ENCODE assay signal across 8 cellular contexts in genomic region chr19:56120371-56121179, GRCh38. TPM values are rescaled to one million over a fixed set of nuclear protein-coding genes. Genes with fewer than 3 reads are reported as not detected.
DNase-seq lines count a peak whose midpoint lies in the region; ATAC-seq, FAIRE-seq and TF ChIP-seq lines count a peak whose summit lies in the region.

No MANE protein-coding gene starts in this region.

- peak overlapping the region; percentile 87 for H3K9ac ChIP-seq in endothelial cell of umbilical vein (replicated peaks; ENCODE audit: extremely low read depth, insufficient read depth, low read length)
- peak overlapping the region; percentile 77 to 82 for H3K9ac ChIP-seq in mucosa of rectum (ENCODE audit: low read depth in 1 of 2, low read length in 2 of 2)

- H3K79me2 ChIP-seq in ACC112 (ENCODE audit: control insufficient read depth, insufficient read depth, low read length, unreplicated experiment): peaks cover 42% of the 10 kb centered on the region
- H3K79me2 ChIP-seq in endothelial cell of umbilical vein (ENCODE audit: control insufficient read depth, insufficient read depth, low read length): peaks cover 44% of the 10 kb centered on the region

- intact Hi-C loops in endothelial cell of umbilical vein (cut with micrococcal nuclease): loop anchor here (1.0 to 10.0 kb wide), 9 partner anchors 9 to 1040 kb away; partner anchors contain the start of genes U2AF2 and ZSCAN5A

- POLR2A ChIA-PET in endothelial cell of umbilical vein (lab: Charles Lee): interaction anchor here (0.6 to 1.5 kb wide), 4 partner anchors 20 to 48 kb away, joined by 4 to 10 read pairs (median 6); partner anchors contain the start of gene ZNF444

- peak; percentile 25 for ATAC-seq in HG03139 (IDR thresholded peaks at IDR 0.05; ENCODE audit: unreplicated experiment)

- H3K9me1 ChIP-seq in endothelial cell of umbilical vein (replicated peaks; ENCODE audit: control insufficient read depth, extremely low read depth, insufficient read depth, low read length): no peaks in the 10 kb centered on the region

- TF ChIP-seq CTCF in endothelial cell of umbilical vein (IDR thresholded peaks at IDR 0.05; ENCODE audit: extremely low read depth in 1 of 2, insufficient read depth in 1 of 2, low read depth in 1 of 2, low read length in 2 of 2): peak in 1 of 2 donors; percentile 23

- peak; percentile 86 to 89 for DNase-seq in NOMO-1 (lab: John Stamatoyannopoulos, UW; ENCODE audit: unreplicated experiment in 2 of 2)
- peak; percentile 82 for DNase-seq in activated CD8-positive, alpha-beta memory T cell treated with anti-CD3 and anti-CD28 coated beads, Interleukin-2, amount 50 U/mL, for 4 hours
- DNase-seq in endothelial cell of umbilical vein (ENCODE audit: low read depth, low spot score): peak; percentile 77
- peak; percentile 59 to 68 for DNase-seq in stimulated activated CD8-positive, alpha-beta memory T cell treated with anti-CD3 and anti-CD28 coated beads, Interleukin-4, amount 100 ng/mL, for 4 hours (ENCODE audit: low read depth in 2 of 2, low spot score in 1 of 2)

- H3K4me1 ChIP-seq in ACC112 (ENCODE audit: control insufficient read depth, insufficient read depth, low read length, unreplicated experiment): peaks cover 12% of the 10 kb centered on the region
- H3K4me1 ChIP-seq in endothelial cell of umbilical vein (ENCODE audit: control insufficient read depth, extremely low read depth, insufficient read depth, low read length): peaks cover 18% of the 10 kb centered on the region
- H3K4me1 ChIP-seq in mucosa of rectum (ENCODE audit: control insufficient read depth in 2 of 2, insufficient read depth in 2 of 2, low read length in 2 of 2): peaks cover 35 to 38% of the 10 kb centered on the region in 2 donors

- peak; percentile 96 for FAIRE-seq in endothelial cell of umbilical vein (lab: Jason Lieb, UNC)

- TF ChIP-seq POLR2A in GM18526 (IDR thresholded peaks at IDR 0.05; ENCODE audit: extremely low read depth, insufficient read length) (peak; percentile 34), endothelial cell of umbilical vein (IDR thresholded peaks at IDR 0.05; ENCODE audit: low read depth, low read length) (peak; percentile 64)

- H3K27ac ChIP-seq in ACC112 (ENCODE audit: low read depth, low read length): peak overlapping the region; percentile 92
- peak overlapping the region; percentile 84 for H3K27ac ChIP-seq in endothelial cell of umbilical vein (ENCODE audit: insufficient read depth, low read depth, low read length)
- H3K27ac ChIP-seq in mucosa of rectum (ENCODE audit: low read depth in 2 of 2, low read length in 2 of 2): peak overlapping the region; percentile 93 to 94

- no peaks in the 10 kb centered on the region for H3K27me3 ChIP-seq in ACC112 (ENCODE audit: insufficient read depth, low read length)
- H3K27me3 ChIP-seq in endothelial cell of umbilical vein (ENCODE audit: control insufficient read depth in 2 of 2, insufficient read depth in 2 of 2, low read length in 2 of 2): no peaks in the 10 kb centered on the region
- H3K27me3 ChIP-seq in mucosa of rectum (ENCODE audit: control insufficient read depth in 2 of 2, insufficient read depth in 2 of 2, low read length in 2 of 2): no peaks in the 10 kb centered on the region

- dilution Hi-C loops in endothelial cell of umbilical vein (cut with MboI; ENCODE audit: extremely low pct_ligation_motif_present, low sequenced_read_pairs): no loop called here

- H4K20me1 ChIP-seq in endothelial cell of umbilical vein (replicated peaks; ENCODE audit: control insufficient read depth, extremely low read depth, insufficient read depth, low read length): no peaks in the 10 kb centered on the region

- H3K36me3 ChIP-seq in ACC112 (ENCODE audit: insufficient read depth, low read length) (no peaks in the 10 kb centered on the region), endothelial cell of umbilical vein (ENCODE audit: control insufficient read depth in 2 of 2, extremely low read depth in 1 of 2, insufficient read depth in 2 of 2, low read length in 2 of 2) (no peaks in the 10 kb centered on the region), mucosa of rectum (ENCODE audit: control insufficient read depth in 2 of 2, insufficient read depth in 2 of 2, low read length in 2 of 2) (peaks cover 4 to 7% of the 10 kb centered on the region in 2 donors)

- no peaks in the 10 kb centered on the region for H3K9me3 ChIP-seq in endothelial cell of umbilical vein (replicated peaks; ENCODE audit: control insufficient read depth, insufficient read depth, low read length)
- no peaks in the 10 kb centered on the region for H3K9me3 ChIP-seq in mucosa of rectum (ENCODE audit: control insufficient read depth in 2 of 2, low read length in 2 of 2)

- BruUV-seq in endothelial cell of umbilical vein (replicated peaks; lab: Mats Ljungman, UMichigan): no TSS peak

- peak overlapping the region; percentile 2 for H3K4me2 ChIP-seq in endothelial cell of umbilical vein (ENCODE audit: insufficient read depth, low read length)

- H2AFZ ChIP-seq in ACC112 (ENCODE audit: low read length, unreplicated experiment): no peak overlapping the region
- H2AFZ ChIP-seq in endothelial cell of umbilical vein (ENCODE audit: low read depth, low read length): no peak overlapping the region

- CTCF ChIA-PET in endothelial cell of umbilical vein (lab: Charles Lee): interaction anchor here (0.5 to 1.6 kb wide), 10 partner anchors 12 to 488 kb away, joined by 3 to 12 read pairs (median 4); partner anchors contain the start of gene ZNF444

- peak overlapping the region; percentile 89 for H3K4me3 ChIP-seq in ACC112 (ENCODE audit: low read depth, low read length)
- H3K4me3 ChIP-seq in endothelial cell of umbilical vein (replicated peaks in 1 of 3; ENCODE audit: insufficient read depth in 1 of 3, low read depth in 1 of 3, low read length in 3 of 3): peak overlapping the region; percentile 39 to 59 (median 50)
- H3K4me3 ChIP-seq in mucosa of rectum (ENCODE audit: low read length in 2 of 2): peak overlapping the region; percentile 77 to 81

TF ChIP-seq in endothelial cell of umbilical vein, 7 proteins besides CTCF, POLR2A, EP300 and RAD21:
- TF ChIP-seq GATA2 (IDR thresholded peaks at IDR 0.05; ENCODE audit: insufficient read depth, insufficient read length, low read depth, low read length) (no peak), EZH2 (IDR thresholded peaks at IDR 0.05; ENCODE audit: borderline replicate concordance, low read depth, low read length, severe bottlenecking) (no peak), POLR2AphosphoS5 (IDR thresholded peaks at IDR 0.05; ENCODE audit: insufficient read depth, low read depth, low read length) (peak; percentile 77), FOS (IDR thresholded peaks at IDR 0.05; ENCODE audit: borderline replicate concordance, insufficient read depth, low read length) (peak; percentile 46), MYC (IDR thresholded peaks at IDR 0.05; ENCODE audit: low read depth, low read length) (peak; percentile 91), JUN (IDR thresholded peaks at IDR 0.05; ENCODE audit: borderline replicate concordance, insufficient read depth, insufficient read length, low read depth) (no peak), MAX (IDR thresholded peaks at IDR 0.05; ENCODE audit: insufficient read depth, insufficient read length) (peak; percentile 71)
TF ChIP-seq in endothelial cell of umbilical vein: peak in this region for 4.

RNA-seq across cellular contexts. Expression of gene ZNF787, which starts 0.5 kb away (rescaled TPM):
- 31.8 and 32.7 TPM in 2 replicates for total RNA-seq in endothelial cell of umbilical vein
- 11.6 and 16.4 TPM in 2 replicates for polyA plus RNA-seq in endothelial cell of umbilical vein
- 4.7 and 9.5 TPM in 2 replicates for polyA plus RNA-seq in endothelial cell of umbilical vein (2011; cell fraction: cytosol; rRNA removed)
- 7.2 and 9.8 TPM in 2 replicates for polyA plus RNA-seq in endothelial cell of umbilical vein (2011; cell fraction: nucleus; rRNA removed)
- polyA plus RNA-seq in endothelial cell of umbilical vein (2012): 9.6 and 17.3 TPM in 2 replicates
- 7.9 and 13.2 TPM in 2 replicates for polyA minus RNA-seq in endothelial cell of umbilical vein
- 35.7 TPM for polyA minus RNA-seq in endothelial cell of umbilical vein (2011; cell fraction: cytosol; rRNA and poly(A)+ RNA removed)
- polyA minus RNA-seq in endothelial cell of umbilical vein (2011; cell fraction: nucleus; rRNA and poly(A)+ RNA removed): 8.2 and 15.4 TPM in 2 replicates

RNA-seq across cellular contexts. Expression of gene ZNF444, which starts 20.5 kb away (rescaled TPM):
- total RNA-seq in endothelial cell of umbilical vein: 37.1 and 37.2 TPM in 2 replicates
- 41.7 and 45.6 TPM in 2 replicates for polyA plus RNA-seq in endothelial cell of umbilical vein
- 12.4 and 19.3 TPM in 2 replicates for polyA plus RNA-seq in endothelial cell of umbilical vein (2011; cell fraction: cytosol; rRNA removed)
- polyA plus RNA-seq in endothelial cell of umbilical vein (2011; cell fraction: nucleus; rRNA removed): 26.2 and 27.1 TPM in 2 replicates
- polyA plus RNA-seq in endothelial cell of umbilical vein (2012): 14.2 and 20.1 TPM in 2 replicates
- polyA minus RNA-seq in endothelial cell of umbilical vein: 10.7 and 15.7 TPM in 2 replicates
- 9.6 TPM for polyA minus RNA-seq in endothelial cell of umbilical vein (2011; cell fraction: cytosol; rRNA and poly(A)+ RNA removed)
- 6.7 and 11.8 TPM in 2 replicates for polyA minus RNA-seq in endothelial cell of umbilical vein (2011; cell fraction: nucleus; rRNA and poly(A)+ RNA removed)

RNA-seq across cellular contexts. Expression of gene GALP, which starts 55.2 kb away (rescaled TPM):
- total RNA-seq in endothelial cell of umbilical vein: not detected in 2 replicates
- polyA plus RNA-seq in endothelial cell of umbilical vein: not detected in 2 replicates
- not detected in 2 replicates for polyA plus RNA-seq in endothelial cell of umbilical vein (2011; cell fraction: cytosol; rRNA removed)
- not detected in 2 replicates for polyA plus RNA-seq in endothelial cell of umbilical vein (2011; cell fraction: nucleus; rRNA removed)
- polyA plus RNA-seq in endothelial cell of umbilical vein (2012): not detected in 2 replicates
- not detected in 2 replicates for polyA minus RNA-seq in endothelial cell of umbilical vein
- not detected for polyA minus RNA-seq in endothelial cell of umbilical vein (2011; cell fraction: cytosol; rRNA and poly(A)+ RNA removed)
- polyA minus RNA-seq in endothelial cell of umbilical vein (2011; cell fraction: nucleus; rRNA and poly(A)+ RNA removed): not detected in 2 replicates

Comparison
In these comparisons a context has a peak if more than half of its experiments do, and no peak if none do; other contexts are left out.
1. Peak in every context shown above with its lines: DNase-seq, ATAC-seq, H3K4me3 ChIP-seq and H3K27ac ChIP-seq.